In the genomic region with DNA sequence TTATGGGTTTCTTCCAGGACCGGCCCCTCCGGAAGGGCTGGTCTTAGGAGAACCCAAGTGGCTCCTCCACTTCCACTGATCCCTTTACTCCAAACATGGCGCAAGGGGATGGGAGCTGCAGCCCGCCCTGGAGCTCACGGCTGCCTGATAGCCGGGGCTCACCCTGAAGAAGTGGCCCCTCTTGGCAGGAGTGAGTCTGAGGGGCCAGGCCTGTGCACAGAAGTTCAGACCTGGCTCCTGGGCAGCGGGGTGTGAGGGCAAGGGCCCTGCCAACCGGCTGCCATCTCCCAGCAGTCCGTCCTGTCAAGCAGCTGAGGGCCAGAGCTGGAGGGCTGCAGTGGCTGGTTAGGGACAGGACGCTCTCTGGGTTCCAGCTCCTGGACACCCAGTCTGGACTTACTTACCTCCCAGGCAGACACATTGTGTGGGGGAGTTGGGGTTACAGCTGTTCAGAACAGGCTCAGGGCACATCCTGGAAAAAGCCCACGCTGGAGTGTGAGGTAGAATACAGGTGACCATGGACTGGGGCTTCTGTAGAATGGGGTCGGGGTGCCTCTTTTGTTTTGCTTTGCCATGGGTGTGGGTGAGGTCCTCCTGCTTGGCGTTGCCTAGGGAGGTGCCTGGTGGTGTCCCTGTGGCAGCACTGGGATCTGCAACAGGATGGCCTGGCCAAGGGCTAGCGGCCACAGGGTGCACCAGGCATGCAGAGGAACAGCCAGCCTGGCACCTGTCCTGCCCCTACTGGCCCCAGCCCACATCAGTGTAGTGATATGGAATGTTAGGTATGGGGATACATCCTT, we compare ENCODE assay signal across 17 cellular contexts.
DNase-seq lines count a peak whose midpoint lies in the region; ATAC-seq and TF ChIP-seq lines count a peak whose summit lies in the region.
"Had no signal": no experiment of that assay in that cellular context is flagged by ENCODE, and none has a peak within 500 bp of the region (broad histone marks: within the 10 kb centered on the region; RNA-seq: fewer than 3 reads in every experiment).

No MANE protein-coding gene starts in this region.

- no peaks in the 10 kb centered on the region for H3K27me3 ChIP-seq in thyroid gland

- H3K27me3 Mint-ChIP-seq in activated naive CD8-positive, alpha-beta T cell treated with anti-CD3 and anti-CD28 coated beads, Interleukin-2, amount 10 ng/mL, durations not matched to agents 7 days and 5 days, result no peaks in the 10 kb centered on the region
- H3K27me3 Mint-ChIP-seq in activated naive CD8-positive, alpha-beta T cell treated with anti-CD3 and anti-CD28 coated beads, Interleukin-2, amount 50 U/mL, for 24 hours, result no peaks in the 10 kb centered on the region
- H3K27me3 Mint-ChIP-seq in activated CD8-positive, alpha-beta memory T cell treated with anti-CD3 and anti-CD28 coated beads, Interleukin-2, amount 10 ng/mL, durations not matched to agents 7 days and 5 days, result no peaks in the 10 kb centered on the region

- no peaks in the 10 kb centered on the region for H3K9me3 ChIP-seq in mucosa of descending colon
- no peaks in the 10 kb centered on the region for H3K9me3 ChIP-seq in thyroid gland

- TF ChIP-seq POLR2A in thyroid gland (IDR thresholded peaks at IDR 0.05), result no peak

- no peaks in the 10 kb centered on the region for H3K9me3 Mint-ChIP-seq in activated naive CD8-positive, alpha-beta T cell treated with anti-CD3 and anti-CD28 coated beads, Interleukin-2, amount 10 ng/mL, durations not matched to agents 7 days and 5 days
- H3K9me3 Mint-ChIP-seq in activated naive CD8-positive, alpha-beta T cell treated with anti-CD3 and anti-CD28 coated beads, Interleukin-2, amount 50 U/mL, for 24 hours, result no peaks in the 10 kb centered on the region
- no peaks in the 10 kb centered on the region for H3K9me3 Mint-ChIP-seq in activated CD8-positive, alpha-beta memory T cell treated with anti-CD3 and anti-CD28 coated beads, Interleukin-2, amount 10 ng/mL, durations not matched to agents 7 days and 5 days (ENCODE audit: low read depth)
- H3K9me3 Mint-ChIP-seq: activated T-helper 2 cell treated with anti-CD3 and anti-CD28 coated beads, Interferon-gamma antibody, Interleukin-2, Interleukin-4, amounts not matched to agents 10 μg/mL and 5 μg/mL and 100 μg/mL, durations not matched to agents 14 hours and 24 hours and 36 hours; HFFc6 had no signal

- H3K4me1 ChIP-seq in mucosa of descending colon (ENCODE audit: low read depth), result no peaks in the 10 kb centered on the region
- peaks cover 24 to 28% of the 10 kb centered on the region in 2 donors for H3K4me1 ChIP-seq in thyroid gland

- CTCF ChIA-PET in activated CD8-positive, alpha-beta memory T cell treated with anti-CD3 and anti-CD28 coated beads, Interleukin-2, amount 10 ng/mL, durations not matched to agents 7 days and 5 days (lab: Charles Lee), result no interaction called here

- peaks cover 10% of the 10 kb centered on the region for H3K4me1 Mint-ChIP-seq in activated naive CD8-positive, alpha-beta T cell treated with anti-CD3 and anti-CD28 coated beads, Interleukin-2, amount 10 ng/mL, durations not matched to agents 7 days and 5 days
- H3K4me1 Mint-ChIP-seq in activated naive CD8-positive, alpha-beta T cell treated with anti-CD3 and anti-CD28 coated beads, Interleukin-2, amount 50 U/mL, for 24 hours, result peaks cover 31% of the 10 kb centered on the region
- H3K4me1 Mint-ChIP-seq in activated CD8-positive, alpha-beta memory T cell treated with anti-CD3 and anti-CD28 coated beads, Interleukin-2, amount 10 ng/mL, durations not matched to agents 7 days and 5 days, result peaks cover 15% of the 10 kb centered on the region

- ATAC-seq in activated naive CD8-positive, alpha-beta T cell treated with anti-CD3 and anti-CD28 coated beads, Interleukin-2, amount 10 ng/mL, durations not matched to agents 7 days and 5 days (ENCODE audit: low read depth), result no peak
- ATAC-seq in activated naive CD8-positive, alpha-beta T cell treated with anti-CD3 and anti-CD28 coated beads, Interleukin-2, amount 50 U/mL, for 24 hours, result no peak
- ATAC-seq in mucosa of descending colon (no peak), HG02870 (IDR thresholded peaks at IDR 0.05; ENCODE audit: unreplicated experiment) (no peak)
- no peak for ATAC-seq in activated CD8-positive, alpha-beta memory T cell treated with anti-CD3 and anti-CD28 coated beads, Interleukin-2, amount 10 ng/mL, durations not matched to agents 7 days and 5 days

- TF ChIP-seq CTCF in mucosa of descending colon (IDR thresholded peaks at IDR 0.05) (no peak), thyroid gland (IDR thresholded peaks at IDR 0.05) (no peak)

- WGBS in thyroid gland, 2 donors, result 60 to 64% methylated on average over 9 to 11 of the region's 14 CpGs

- H3K27ac Mint-ChIP-seq in activated naive CD8-positive, alpha-beta T cell treated with anti-CD3 and anti-CD28 coated beads, Interleukin-2, amount 10 ng/mL, durations not matched to agents 7 days and 5 days, result peak overlapping the region; percentile 18
- no peak overlapping the region for H3K27ac Mint-ChIP-seq in activated naive CD8-positive, alpha-beta T cell treated with anti-CD3 and anti-CD28 coated beads, Interleukin-2, amount 50 U/mL, for 24 hours
- no peak overlapping the region for H3K27ac Mint-ChIP-seq in activated CD8-positive, alpha-beta memory T cell treated with anti-CD3 and anti-CD28 coated beads, Interleukin-2, amount 10 ng/mL, durations not matched to agents 7 days and 5 days
- H3K27ac Mint-ChIP-seq: activated T-helper 2 cell treated with anti-CD3 and anti-CD28 coated beads, Interferon-gamma antibody, Interleukin-2, Interleukin-4, amounts not matched to agents 10 μg/mL and 5 μg/mL and 100 μg/mL, durations not matched to agents 14 hours and 24 hours and 36 hours; HFFc6 had no signal

- H3K36me3 ChIP-seq in mucosa of descending colon (ENCODE audit: low read depth), result peaks cover 3% of the 10 kb centered on the region
- peaks cover 2 to 3% of the 10 kb centered on the region in 2 donors for H3K36me3 ChIP-seq in thyroid gland

- POLR2A ChIA-PET in activated naive CD8-positive, alpha-beta T cell treated with anti-CD3 and anti-CD28 coated beads, Interleukin-2, amount 10 ng/mL, durations not matched to agents 7 days and 5 days (lab: Charles Lee), result no interaction called here

- intact Hi-C loops in mucosa of descending colon (cut with DNase I, micrococcal nuclease), result no loop called here
- intact Hi-C loops in thyroid gland (cut with DNase I), result no loop called here

- no peak for DNase-seq in activated naive CD8-positive, alpha-beta T cell treated with anti-CD3 and anti-CD28 coated beads, Interleukin-2, amount 10 ng/mL, durations not matched to agents 7 days and 5 days
- DNase-seq in activated naive CD8-positive, alpha-beta T cell treated with anti-CD3 and anti-CD28 coated beads, Interleukin-2, amount 50 U/mL, for 24 hours, result no peak
- DNase-seq in caudate nucleus (lab: John Stamatoyannopoulos, UW) (no peak), mucosa of descending colon (peak in 2 of 3 donors; percentile 1 to 23), thyroid gland (peak; percentile 31 to 50), pons (ENCODE audit: low spot score) (no peak)
- DNase-seq in activated CD8-positive, alpha-beta memory T cell treated with anti-CD3 and anti-CD28 coated beads, Interleukin-2, amount 10 ng/mL, durations not matched to agents 7 days and 5 days, result no peak
- DNase-seq: HFFc6; IMR-90; NCI-H1436 treated with DMSO at 0.1 percent for 48 hours; NCI-H774; SHP77 treated with DMSO at 0.1 percent for 48 hours; stimulated activated CD4-positive, alpha-beta T cell treated with anti-CD3 and anti-CD28 coated beads, Interleukin-15, amount 100 ng/mL, for 24 hours; stimulated activated CD8-positive, alpha-beta memory T cell treated with anti-CD3 and anti-CD28 coated beads, Interleukin-4, amount 100 ng/mL, for 48 hours; WERI-Rb-1 had no signal

- peaks cover 8% of the 10 kb centered on the region for H3K36me3 Mint-ChIP-seq in activated naive CD8-positive, alpha-beta T cell treated with anti-CD3 and anti-CD28 coated beads, Interleukin-2, amount 10 ng/mL, durations not matched to agents 7 days and 5 days
- peaks cover 13% of the 10 kb centered on the region for H3K36me3 Mint-ChIP-seq in activated naive CD8-positive, alpha-beta T cell treated with anti-CD3 and anti-CD28 coated beads, Interleukin-2, amount 50 U/mL, for 24 hours (ENCODE audit: low read depth)
- peaks cover 4% of the 10 kb centered on the region for H3K36me3 Mint-ChIP-seq in activated CD8-positive, alpha-beta memory T cell treated with anti-CD3 and anti-CD28 coated beads, Interleukin-2, amount 10 ng/mL, durations not matched to agents 7 days and 5 days

- peak overlapping the region; percentile 78 for H3K27ac ChIP-seq in caudate nucleus (ENCODE audit: low read depth, low read length)
- peak overlapping the region in 1 of 3 donors; percentile 44 for H3K27ac ChIP-seq in thyroid gland
- H3K27ac ChIP-seq: WERI-Rb-1 had no signal

- H3K4me3 ChIP-seq in mucosa of descending colon (no peak overlapping the region), thyroid gland (replicated peaks in 1 of 3) (no peak overlapping the region)

- H3K4me3 Mint-ChIP-seq in activated naive CD8-positive, alpha-beta T cell treated with anti-CD3 and anti-CD28 coated beads, Interleukin-2, amount 10 ng/mL, durations not matched to agents 7 days and 5 days, result no peak overlapping the region
- H3K4me3 Mint-ChIP-seq in activated naive CD8-positive, alpha-beta T cell treated with anti-CD3 and anti-CD28 coated beads, Interleukin-2, amount 50 U/mL, for 24 hours, result no peak overlapping the region
- no peak overlapping the region for H3K4me3 Mint-ChIP-seq in activated CD8-positive, alpha-beta memory T cell treated with anti-CD3 and anti-CD28 coated beads, Interleukin-2, amount 10 ng/mL, durations not matched to agents 7 days and 5 days
- H3K4me3 Mint-ChIP-seq: HFFc6 had no signal

Comparison
In these comparisons a context has a peak if more than half of its experiments do, and no peak if none do; other contexts are left out.
1. DNase-seq: peak in mucosa of descending colon (2 of 3) and thyroid gland (2 of 2); none in activated naive CD8-positive, alpha-beta T cell treated with anti-CD3 and anti-CD28 coated beads, Interleukin-2, amount 10 ng/mL, durations not matched to agents 7 days and 5 days (single experiment), activated naive CD8-positive, alpha-beta T cell treated with anti-CD3 and anti-CD28 coated beads, Interleukin-2, amount 50 U/mL, for 24 hours (single experiment), caudate nucleus (0 of 61), activated CD8-positive, alpha-beta memory T cell treated with anti-CD3 and anti-CD28 coated beads, Interleukin-2, amount 10 ng/mL, durations not matched to agents 7 days and 5 days (single experiment) and pons (single experiment).